ENCODE assay signal across 12 cellular contexts in the genomic region with DNA sequence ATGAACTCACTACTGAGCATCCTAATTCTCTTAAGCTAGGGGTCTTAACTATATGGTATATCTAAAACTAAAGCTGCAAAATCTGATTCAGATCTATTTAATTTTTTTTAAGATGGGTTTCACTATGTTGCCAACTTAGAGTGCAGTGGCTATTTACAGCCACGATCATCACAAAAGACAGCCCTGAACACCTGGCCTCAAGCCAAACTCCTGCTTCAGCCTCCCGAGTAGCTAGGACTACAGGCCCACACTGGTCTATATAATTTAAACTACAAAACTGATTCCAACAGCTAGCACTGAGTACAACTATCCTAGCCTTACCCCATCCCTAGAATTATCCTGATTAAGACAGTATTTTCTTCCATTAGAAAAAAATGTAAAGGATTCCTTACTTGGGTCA. TPM values are rescaled to one million over a fixed set of nuclear protein-coding genes. Genes with fewer than 3 reads are reported as not detected.
DNase-seq lines count a peak whose midpoint lies in the region; ATAC-seq, FAIRE-seq and TF ChIP-seq lines count a peak whose summit lies in the region.
"Had no signal": no experiment of that assay in that cellular context is flagged by ENCODE, and none has a peak within 500 bp of the region (broad histone marks: within the 10 kb centered on the region; RNA-seq: fewer than 3 reads in every experiment).

No MANE protein-coding gene starts in this region.

- H3K27ac ChIP-seq in MM.1S (ENCODE audit: low read length) (no peak overlapping the region), psoas muscle (no peak overlapping the region)
- H3K27ac ChIP-seq: KMS-11, right lobe of liver had no signal

- H2AFZ ChIP-seq in MM.1S (ENCODE audit: low read length): no peak overlapping the region

- H3K4me1 ChIP-seq in MM.1S (ENCODE audit: low read length): no peaks in the 10 kb centered on the region
- H3K4me1 ChIP-seq in psoas muscle: no peaks in the 10 kb centered on the region
- H3K4me1 ChIP-seq: right lobe of liver had no signal

- H3K9me2 ChIP-seq in MM.1S (replicated peaks; ENCODE audit: insufficient read depth, low read length): no peaks in the 10 kb centered on the region

- no peaks in the 10 kb centered on the region for H4K20me1 ChIP-seq in MM.1S (ENCODE audit: insufficient read depth, low read length)

- H3F3A ChIP-seq in MM.1S (ENCODE audit: insufficient read depth, low read length): no peaks in the 10 kb centered on the region

- H3K9me3 ChIP-seq in MM.1S (replicated peaks; ENCODE audit: insufficient read depth, low read length) (no peaks in the 10 kb centered on the region), psoas muscle (no peaks in the 10 kb centered on the region)
- H3K9me3 ChIP-seq: right lobe of liver had no signal

- no peak for TF ChIP-seq CTCF in MM.1S (IDR thresholded peaks at IDR 0.05; ENCODE audit: low read length)
- no peak for TF ChIP-seq CTCF in fibroblast of pulmonary artery (IDR thresholded peaks at IDR 0.05; ENCODE audit: low read length, missing control alignments)
- TF ChIP-seq CTCF in psoas muscle (IDR thresholded peaks at IDR 0.05): no peak
- no peak for TF ChIP-seq CTCF in D721Med (IDR thresholded peaks at IDR 0.05; ENCODE audit: insufficient read depth, missing control alignments)

- ATAC-seq in psoas muscle (peak; percentile 35 to 85 (median 61)), GM19324 (IDR thresholded peaks at IDR 0.05; ENCODE audit: low FRiP score, unreplicated experiment) (no peak), sciatic nerve (no peak)

- H3K36me3 ChIP-seq in MM.1S (replicated peaks; ENCODE audit: insufficient read depth, low read length) (no peaks in the 10 kb centered on the region), psoas muscle (ENCODE audit: insufficient read depth in 1 of 2, low read depth in 1 of 2) (peaks cover 0 to 14% of the 10 kb centered on the region in 2 donors)
- H3K36me3 ChIP-seq: right lobe of liver had no signal

- no peak for FAIRE-seq in D721Med (lab: Jason Lieb, UNC)

- intact Hi-C loops in psoas muscle (cut with DNase I) (no loop called here), sciatic nerve (cut with DNase I) (no loop called here)

- H3K79me2 ChIP-seq in MM.1S (ENCODE audit: low read length): no peaks in the 10 kb centered on the region; the same call in 1 of the 2 replicates

- H3K4me2 ChIP-seq in MM.1S (ENCODE audit: low read depth, low read length): no peak overlapping the region
- H3K4me2 ChIP-seq: KMS-11 had no signal

- no peak overlapping the region for H3K9ac ChIP-seq in MM.1S (ENCODE audit: low read length)
- H3K9ac ChIP-seq: KMS-11 had no signal

- no peak overlapping the region for H3K4me3 ChIP-seq in MM.1S (ENCODE audit: low read length)
- no peak overlapping the region for H3K4me3 ChIP-seq in fibroblast of pulmonary artery (replicated peaks; ENCODE audit: low read depth, low read length)
- no peak overlapping the region for H3K4me3 ChIP-seq in psoas muscle
- H3K4me3 ChIP-seq: right lobe of liver had no signal

- 2 to 10% (median 2%) methylated on average over 2 of the region's 2 CpGs for WGBS in psoas muscle, 3 donors

- no peaks in the 10 kb centered on the region for H3K27me3 ChIP-seq in MM.1S (replicated peaks; ENCODE audit: insufficient read depth, low read length)
- H3K27me3 ChIP-seq in psoas muscle (ENCODE audit: insufficient read depth in 3 of 3, low read length in 2 of 3): no peaks in the 10 kb centered on the region
- H3K27me3 ChIP-seq: right lobe of liver had no signal

- peak; percentile 50 for DNase-seq in MM.1S
- peak; percentile 54 to 61 for DNase-seq in NCI-H446 (lab: John Stamatoyannopoulos, UW)
- peak; percentile 49 for DNase-seq in fibroblast of pulmonary artery (ENCODE audit: low read depth)
- DNase-seq in psoas muscle: peak; percentile 32 to 62
- DNase-seq in D721Med (ENCODE audit: insufficient read length, low spot score): no peak
- DNase-seq in sciatic nerve (ENCODE audit: low spot score): no peak
- DNase-seq: activated CD4-positive, alpha-beta memory T cell treated with anti-CD3 and anti-CD28 coated beads for 36 hours; activated gamma-delta T cell; right lobe of liver; T-helper 2 cell had no signal

RNA-seq across cellular contexts. Expression of a gene that starts 37.1 kb away (rescaled TPM):
- total RNA-seq in psoas muscle: 10 to 100 TPM; 38.7 to 58.1 (median 48.2) TPM
- polyA plus RNA-seq in psoas muscle: 10 to 100 TPM; 11.3 to 58.1 (median 24.6) TPM
- 67.7 TPM for total RNA-seq in sciatic nerve

Comparison
In these comparisons a context has a peak if more than half of its experiments do, and no peak if none do; other contexts are left out.
1. DNase-seq: peak in MM.1S (single experiment), NCI-H446 (2 of 2), fibroblast of pulmonary artery (single experiment) and psoas muscle (2 of 2); none in D721Med (single experiment) and sciatic nerve (single experiment).
2. ATAC-seq: peak in psoas muscle (4 of 4); none in GM19324 (single experiment) and sciatic nerve (single experiment).